1 cellular context compared by ENCODE assay signal in the genomic region with DNA sequence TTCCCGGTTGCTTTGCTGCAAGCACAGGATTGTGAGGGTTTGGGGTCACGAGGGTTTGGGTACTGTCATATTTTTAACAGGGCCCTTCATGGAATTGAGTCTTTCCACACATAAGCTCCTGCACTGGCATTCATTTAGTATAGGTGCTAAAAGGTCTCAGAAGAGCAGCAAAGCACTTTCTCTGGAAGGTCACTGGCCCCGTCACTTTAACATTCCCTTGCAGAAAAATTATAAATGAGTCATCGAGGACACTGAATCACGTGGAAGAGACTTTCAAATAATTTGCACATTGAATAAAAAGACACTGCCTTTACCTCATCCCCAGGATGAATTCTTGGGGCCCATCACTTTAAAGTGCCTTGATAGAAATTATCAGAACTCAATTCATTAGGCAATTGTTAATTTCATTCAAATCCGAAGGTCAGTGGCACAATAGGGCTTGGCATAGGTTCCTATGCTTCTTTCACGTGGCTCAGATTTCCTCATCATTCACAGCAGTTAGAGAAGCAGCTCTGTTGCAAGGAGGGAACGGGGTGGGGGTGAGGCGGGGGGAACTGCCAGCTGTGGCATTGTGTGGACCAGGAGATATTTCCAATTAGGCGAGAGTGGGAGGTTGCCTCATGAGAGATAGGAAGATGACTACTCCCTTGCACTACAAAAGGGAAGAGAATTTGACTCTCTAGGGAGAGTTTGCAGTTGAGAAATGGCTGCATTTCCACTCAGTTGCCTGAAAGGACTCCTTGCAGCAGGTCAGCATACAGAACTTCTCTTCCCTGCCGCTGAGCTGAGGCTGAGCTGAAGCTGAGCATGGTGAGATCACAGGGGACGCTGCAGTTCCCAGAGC.
A peak's percentile ranks its signal among the peaks of the same experiment; 100 is the strongest.
TF ChIP-seq lines count a peak whose summit lies in the region.

No MANE protein-coding gene starts in this region.

TF ChIP-seq in SK-N-SH, 30 proteins besides CTCF, POLR2A, EP300 and RAD21 (continued from another document):
- no peak; the same call in 1 of the 2 replicates for TF ChIP-seq RXRA (IDR thresholded peaks at IDR 0.05; ENCODE audit: borderline replicate concordance, low read depth)
- TF ChIP-seq, protein P1, sequence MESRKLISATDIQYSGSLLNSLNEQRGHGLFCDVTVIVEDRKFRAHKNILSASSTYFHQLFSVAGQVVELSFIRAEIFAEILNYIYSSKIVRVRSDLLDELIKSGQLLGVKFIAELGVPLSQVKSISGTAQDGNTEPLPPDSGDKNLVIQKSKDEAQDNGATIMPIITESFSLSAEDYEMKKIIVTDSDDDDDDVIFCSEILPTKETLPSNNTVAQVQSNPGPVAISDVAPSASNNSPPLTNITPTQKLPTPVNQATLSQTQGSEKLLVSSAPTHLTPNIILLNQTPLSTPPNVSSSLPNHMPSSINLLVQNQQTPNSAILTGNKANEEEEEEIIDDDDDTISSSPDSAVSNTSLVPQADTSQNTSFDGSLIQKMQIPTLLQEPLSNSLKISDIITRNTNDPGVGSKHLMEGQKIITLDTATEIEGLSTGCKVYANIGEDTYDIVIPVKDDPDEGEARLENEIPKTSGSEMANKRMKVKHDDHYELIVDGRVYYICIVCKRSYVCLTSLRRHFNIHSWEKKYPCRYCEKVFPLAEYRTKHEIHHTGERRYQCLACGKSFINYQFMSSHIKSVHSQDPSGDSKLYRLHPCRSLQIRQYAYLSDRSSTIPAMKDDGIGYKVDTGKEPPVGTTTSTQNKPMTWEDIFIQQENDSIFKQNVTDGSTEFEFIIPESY (IDR thresholded peaks at IDR 0.05; ENCODE audit: borderline replicate concordance, low read depth), result no peak
- 0 out of 2 replicates have a peak, but pooled peaks have one; percentile 4 for TF ChIP-seq POLR2AphosphoS5 (IDR thresholded peaks at IDR 0.05; ENCODE audit: low read depth, low read length)
- 0 out of 2 replicates have a peak, but pooled peaks have one; percentile 2 for TF ChIP-seq TAF1 (IDR thresholded peaks at IDR 0.05; ENCODE audit: borderline replicate concordance, low read depth, low read length)
- TF ChIP-seq RCOR1 (IDR thresholded peaks at IDR 0.05; ENCODE audit: low read length), result no peak
- TF ChIP-seq JUND (IDR thresholded peaks at IDR 0.05), result peak; percentile 61
- TF ChIP-seq CHD2 (IDR thresholded peaks at IDR 0.05; ENCODE audit: low read length, partially characterized antibody), result no peak
- TF ChIP-seq NFIC (IDR thresholded peaks at IDR 0.05; ENCODE audit: borderline replicate concordance), result peak; percentile 24; the same call in 1 of the 2 replicates
